Comparison of ENCODE assay signal across 3 cellular contexts in the genomic region with DNA sequence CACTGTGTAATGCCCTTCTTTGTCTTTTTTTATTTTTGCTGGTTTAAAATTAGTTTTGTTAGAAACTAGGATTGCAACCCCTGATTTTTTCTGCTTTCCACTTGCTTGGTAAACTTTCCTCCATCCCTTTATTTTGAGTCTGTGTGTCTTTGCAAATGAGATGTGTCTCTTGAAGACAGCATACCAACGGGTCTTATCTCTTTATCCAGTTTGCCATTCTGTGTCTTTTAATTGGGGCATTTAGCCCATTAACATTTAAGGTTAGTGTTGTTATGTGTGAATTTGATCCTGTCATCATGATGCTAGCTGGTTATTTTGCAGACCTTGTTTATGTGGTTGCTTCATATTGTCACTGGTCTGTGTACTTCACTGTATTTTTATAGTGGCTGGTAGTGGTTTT.
"Had no signal": no experiment of that assay in that cellular context is flagged by ENCODE, and none has a peak within 500 bp of the region (broad histone marks: within the 10 kb centered on the region; RNA-seq: fewer than 3 reads in every experiment).

No MANE protein-coding gene starts in this region.

- DNase-seq: GDM1, GF-D8 had no signal

- H3K4me3 ChIP-seq: GM12878 had no signal
